In genomic region chr14:58428011-58428807, GRCh38 we compare ENCODE assay signal across 1 cellular context.
TF ChIP-seq lines count a peak whose summit lies in the region.

No MANE protein-coding gene starts in this region.

TF ChIP-seq in IMR-90, 13 proteins besides CTCF, POLR2A, EP300 and RAD21 (continued from another document):
- TF ChIP-seq USF2 (IDR thresholded peaks at IDR 0.05; ENCODE audit: low read depth, low read length) (peak; percentile 86), MAFK (IDR thresholded peaks at IDR 0.05; ENCODE audit: low read depth, low read length) (no peak), MAZ (IDR thresholded peaks at IDR 0.05; ENCODE audit: borderline replicate concordance, low read depth, low read length) (no peak), ELK1 (IDR thresholded peaks at IDR 0.05; ENCODE audit: borderline replicate concordance, low read depth, low read length) (no peak), MXI1 (IDR thresholded peaks at IDR 0.05; ENCODE audit: borderline replicate concordance, low read depth, low read length) (0 out of 2 replicates have a peak, but pooled peaks have one; percentile 20), FOS (IDR thresholded peaks at IDR 0.05; ENCODE audit: low read depth, low read length) (no peak), RCOR1 (IDR thresholded peaks at IDR 0.05; ENCODE audit: insufficient replicate concordance, low read length) (no peak)
